In the genomic region with DNA sequence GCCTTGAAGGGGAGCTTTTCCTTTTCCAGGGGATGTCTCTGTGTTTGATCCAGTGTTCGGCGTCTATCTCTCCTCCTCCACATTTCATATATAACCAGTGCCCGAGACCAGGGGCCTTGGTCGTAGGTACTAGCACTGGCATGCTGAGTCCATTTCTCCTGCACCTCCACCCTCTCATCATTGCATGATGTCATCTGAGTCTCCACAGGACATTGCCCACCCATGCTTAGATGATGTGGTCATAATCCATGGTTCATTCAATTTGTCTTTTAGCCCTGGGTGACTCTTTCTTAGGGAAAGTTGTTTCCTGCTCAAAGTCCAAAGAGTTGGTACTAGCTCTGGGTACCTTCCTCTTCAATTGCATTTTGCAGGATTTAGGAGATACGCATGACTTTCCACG, we compare ENCODE assay signal across 21 cellular contexts.
"Had no signal": no experiment of that assay in that cellular context is flagged by ENCODE, and none has a peak within 500 bp of the region (broad histone marks: within the 10 kb centered on the region; RNA-seq: fewer than 3 reads in every experiment).

No MANE protein-coding gene starts in this region.

- H3K27me3 ChIP-seq: colonic mucosa, esophagus muscularis mucosa, hepatocyte, left lung had no signal

- H3K9me3 Mint-ChIP-seq: dendritic cell treated with granulocyte-macrophage colony-stimulating factor and Interleukin-4, amounts not matched to agents 40 ng/mL and 50 ng/mL, for 4 days; immature natural killer cell; mesothelial cell of epicardium had no signal

- H3K36me3 Mint-ChIP-seq: immature natural killer cell, mesothelial cell of epicardium had no signal

- DNase-seq: colonic mucosa; cortex of kidney; effector CD8-positive, alpha-beta T cell; foreskin keratinocyte; heart left ventricle; hypothalamus; immature natural killer cell; islet precursor cell; kidney; kidney glomerular epithelial cell; left cardiac atrium; left lung; left ventricle myocardium superior; lower lobe of right lung; mesenchymal stem cell; mucosa of descending colon had no signal

- H3K4me1 Mint-ChIP-seq: immature natural killer cell had no signal

- H3K27ac ChIP-seq: colonic mucosa, esophagus muscularis mucosa, foreskin keratinocyte, gastroesophageal sphincter, heart left ventricle, hepatocyte, left lung, lower lobe of right lung had no signal

- ATAC-seq: foreskin keratinocyte, gastroesophageal sphincter, heart left ventricle, left cardiac atrium, left lung, left ventricle myocardium superior, lower lobe of right lung, mucosa of descending colon had no signal

- H3K4me1 ChIP-seq: colonic mucosa, foreskin keratinocyte had no signal

- H3K9me3 ChIP-seq: colonic mucosa, esophagus muscularis mucosa, gastroesophageal sphincter, heart left ventricle, left lung, lower lobe of right lung, mucosa of descending colon had no signal

- H3K27ac Mint-ChIP-seq: dendritic cell treated with granulocyte-macrophage colony-stimulating factor and Interleukin-4, amounts not matched to agents 40 ng/mL and 50 ng/mL, for 4 days; immature natural killer cell; mesothelial cell of epicardium had no signal

- H3K36me3 ChIP-seq: colonic mucosa, esophagus muscularis mucosa, gastroesophageal sphincter, heart left ventricle, left lung, lower lobe of right lung had no signal

- H3K4me3 Mint-ChIP-seq: dendritic cell treated with granulocyte-macrophage colony-stimulating factor and Interleukin-4, amounts not matched to agents 40 ng/mL and 50 ng/mL, for 4 days; immature natural killer cell; mesothelial cell of epicardium had no signal

- H3K4me3 ChIP-seq: colonic mucosa, esophagus muscularis mucosa, gastroesophageal sphincter, heart left ventricle, hepatocyte, left lung, lower lobe of right lung, mucosa of descending colon had no signal
